Comparison of ENCODE assay signal across 1 cellular context in genomic region chr17:78137392-78138203, GRCh38.
A peak's percentile ranks its signal among the peaks of the same experiment; 100 is the strongest.
TF ChIP-seq lines count a peak whose summit lies in the region.

No MANE protein-coding gene starts in this region.

TF ChIP-seq in GM12878, 131 proteins besides CTCF, POLR2A, EP300 and RAD21 (continues in another document):
- TF ChIP-seq RAD51 (IDR thresholded peaks at IDR 0.05) (no peak), SIN3A (IDR thresholded peaks at IDR 0.05; ENCODE audit: low read depth, low read length) (no peak), SMAD5 (IDR thresholded peaks at IDR 0.05; ENCODE audit: low read depth) (no peak; the same call in 1 of the 2 replicates), POLR2AphosphoS5 (IDR thresholded peaks at IDR 0.05; ENCODE audit: low read length) (no peak), YY1 (IDR thresholded peaks at IDR 0.05; ENCODE audit: low read depth, low read length) (0 out of 2 replicates have a peak, but pooled peaks have one; percentile 18), SP1 (IDR thresholded peaks at IDR 0.05; ENCODE audit: low read depth, low read length) (no peak), SKIL (IDR thresholded peaks at IDR 0.05; ENCODE audit: low read depth, poor library complexity, severe bottlenecking) (no peak), USF2 (IDR thresholded peaks at IDR 0.05; ENCODE audit: borderline replicate concordance, low read depth, low read length) (no peak), GABPA (IDR thresholded peaks at IDR 0.05; ENCODE audit: low read depth) (no peak), RELA (IDR thresholded peaks at IDR 0.05; ENCODE audit: borderline replicate concordance, partially characterized antibody) (peak; percentile 5), HDAC6 (IDR thresholded peaks at IDR 0.05; ENCODE audit: unreplicated experiment) (no peak), CREB1 (IDR thresholded peaks at IDR 0.05; ENCODE audit: low read depth) (no peak), NBN (IDR thresholded peaks at IDR 0.05) (0 out of 2 replicates have a peak, but pooled peaks have one; percentile 42), IRF4 (IDR thresholded peaks at IDR 0.05; ENCODE audit: low read depth, low read length) (no peak), BCLAF1 (IDR thresholded peaks at IDR 0.05) (no peak), CHD2 (IDR thresholded peaks at IDR 0.05; ENCODE audit: borderline replicate concordance, low read depth, low read length) (no peak), EZH2 (IDR thresholded peaks at IDR 0.05; ENCODE audit: borderline replicate concordance, control insufficient read depth, low read depth, low read length) (no peak), MYC (IDR thresholded peaks at IDR 0.05; ENCODE audit: insufficient read depth, insufficient read length, insufficient replicate concordance, low read length, severe bottlenecking) (peak; percentile 72), EED (IDR thresholded peaks at IDR 0.05; ENCODE audit: low read depth) (no peak), WRNIP1 (IDR thresholded peaks at IDR 0.05; ENCODE audit: borderline replicate concordance, low read depth, low read length) (no peak), STAT1 (conservative IDR thresholded peaks at IDR 0.05) (no peak), KDM1A (IDR thresholded peaks at IDR 0.05; ENCODE audit: borderline replicate concordance) (no peak), GATAD2B (conservative IDR thresholded peaks at IDR 0.05; ENCODE audit: low read depth) (peak; percentile 60; the same call in 1 of the 2 replicates), NRF1 (conservative IDR thresholded peaks at IDR 0.05; ENCODE audit: low read depth, low read length) (no peak), ZBTB33 (IDR thresholded peaks at IDR 0.05) (peak; percentile 87), TARDBP (IDR thresholded peaks at IDR 0.05; ENCODE audit: borderline replicate concordance) (no peak), E4F1 (IDR thresholded peaks at IDR 0.05; ENCODE audit: borderline replicate concordance, partially characterized antibody) (no peak), IKZF1 (conservative IDR thresholded peaks at IDR 0.05) (peak; percentile 51; the same call in 1 of the 2 replicates), MTA2 (IDR thresholded peaks at IDR 0.05; ENCODE audit: low read depth) (no peak), CHD1 (IDR thresholded peaks at IDR 0.05; ENCODE audit: low read depth, low read length) (no peak), CBX5 (IDR thresholded peaks at IDR 0.05; ENCODE audit: low read depth) (no peak), HCFC1 (IDR thresholded peaks at IDR 0.05; ENCODE audit: low read length) (no peak), TAF1 (IDR thresholded peaks at IDR 0.05; ENCODE audit: borderline replicate concordance, low read depth, low read length) (no peak), TCF12 (IDR thresholded peaks at IDR 0.05; ENCODE audit: low read depth, low read length) (no peak), ZNF274 (IDR thresholded peaks at IDR 0.05; ENCODE audit: insufficient read depth, insufficient read length) (no peak), NFXL1 (IDR thresholded peaks at IDR 0.05; ENCODE audit: borderline replicate concordance) (no peak), USF1 (IDR thresholded peaks at IDR 0.05; ENCODE audit: borderline replicate concordance, extremely low read length, insufficient read depth, low read depth, low read length) (no peak), TCF3 (IDR thresholded peaks at IDR 0.05; ENCODE audit: borderline replicate concordance, insufficient read depth, low read depth, low read length) (0 out of 2 replicates have a peak, but pooled peaks have one; percentile 22), ZNF217 (IDR thresholded peaks at IDR 0.05) (peak; percentile 95), HDAC2 (IDR thresholded peaks at IDR 0.05) (no peak), CBX3 (IDR thresholded peaks at IDR 0.05; ENCODE audit: borderline replicate concordance, low read depth) (no peak), SREBF1 (IDR thresholded peaks at IDR 0.05; ENCODE audit: low read length) (no peak), SUPT20H (IDR thresholded peaks at IDR 0.05; ENCODE audit: borderline replicate concordance, control insufficient read depth, low read depth, low read length) (no peak), NFIC (IDR thresholded peaks at IDR 0.05; ENCODE audit: low read depth, low read length) (no peak), LARP7 (IDR thresholded peaks at IDR 0.05) (no peak; the same call in 1 of the 2 replicates), RCOR1 (conservative IDR thresholded peaks at IDR 0.05; ENCODE audit: low read depth, low read length) (no peak)
- TF ChIP-seq, protein P1, sequence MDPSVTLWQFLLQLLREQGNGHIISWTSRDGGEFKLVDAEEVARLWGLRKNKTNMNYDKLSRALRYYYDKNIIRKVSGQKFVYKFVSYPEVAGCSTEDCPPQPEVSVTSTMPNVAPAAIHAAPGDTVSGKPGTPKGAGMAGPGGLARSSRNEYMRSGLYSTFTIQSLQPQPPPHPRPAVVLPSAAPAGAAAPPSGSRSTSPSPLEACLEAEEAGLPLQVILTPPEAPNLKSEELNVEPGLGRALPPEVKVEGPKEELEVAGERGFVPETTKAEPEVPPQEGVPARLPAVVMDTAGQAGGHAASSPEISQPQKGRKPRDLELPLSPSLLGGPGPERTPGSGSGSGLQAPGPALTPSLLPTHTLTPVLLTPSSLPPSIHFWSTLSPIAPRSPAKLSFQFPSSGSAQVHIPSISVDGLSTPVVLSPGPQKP (IDR thresholded peaks at IDR 0.05; ENCODE audit: low read depth, low read length) = no peak
- TF ChIP-seq, protein P2, sequence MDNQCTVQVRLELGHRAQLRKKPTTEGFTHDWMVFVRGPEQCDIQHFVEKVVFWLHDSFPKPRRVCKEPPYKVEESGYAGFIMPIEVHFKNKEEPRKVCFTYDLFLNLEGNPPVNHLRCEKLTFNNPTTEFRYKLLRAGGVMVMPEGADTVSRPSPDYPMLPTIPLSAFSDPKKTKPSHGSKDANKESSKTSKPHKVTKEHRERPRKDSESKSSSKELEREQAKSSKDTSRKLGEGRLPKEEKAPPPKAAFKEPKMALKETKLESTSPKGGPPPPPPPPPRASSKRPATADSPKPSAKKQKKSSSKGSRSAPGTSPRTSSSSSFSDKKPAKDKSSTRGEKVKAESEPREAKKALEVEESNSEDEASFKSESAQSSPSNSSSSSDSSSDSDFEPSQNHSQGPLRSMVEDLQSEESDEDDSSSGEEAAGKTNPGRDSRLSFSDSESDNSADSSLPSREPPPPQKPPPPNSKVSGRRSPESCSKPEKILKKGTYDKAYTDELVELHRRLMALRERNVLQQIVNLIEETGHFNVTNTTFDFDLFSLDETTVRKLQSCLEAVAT (IDR thresholded peaks at IDR 0.05) = no peak
- TF ChIP-seq, protein P3, sequence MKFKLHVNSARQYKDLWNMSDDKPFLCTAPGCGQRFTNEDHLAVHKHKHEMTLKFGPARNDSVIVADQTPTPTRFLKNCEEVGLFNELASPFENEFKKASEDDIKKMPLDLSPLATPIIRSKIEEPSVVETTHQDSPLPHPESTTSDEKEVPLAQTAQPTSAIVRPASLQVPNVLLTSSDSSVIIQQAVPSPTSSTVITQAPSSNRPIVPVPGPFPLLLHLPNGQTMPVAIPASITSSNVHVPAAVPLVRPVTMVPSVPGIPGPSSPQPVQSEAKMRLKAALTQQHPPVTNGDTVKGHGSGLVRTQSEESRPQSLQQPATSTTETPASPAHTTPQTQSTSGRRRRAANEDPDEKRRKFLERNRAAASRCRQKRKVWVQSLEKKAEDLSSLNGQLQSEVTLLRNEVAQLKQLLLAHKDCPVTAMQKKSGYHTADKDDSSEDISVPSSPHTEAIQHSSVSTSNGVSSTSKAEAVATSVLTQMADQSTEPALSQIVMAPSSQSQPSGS (IDR thresholded peaks at IDR 0.05; ENCODE audit: low read length) = no peak
- TF ChIP-seq, protein P4, sequence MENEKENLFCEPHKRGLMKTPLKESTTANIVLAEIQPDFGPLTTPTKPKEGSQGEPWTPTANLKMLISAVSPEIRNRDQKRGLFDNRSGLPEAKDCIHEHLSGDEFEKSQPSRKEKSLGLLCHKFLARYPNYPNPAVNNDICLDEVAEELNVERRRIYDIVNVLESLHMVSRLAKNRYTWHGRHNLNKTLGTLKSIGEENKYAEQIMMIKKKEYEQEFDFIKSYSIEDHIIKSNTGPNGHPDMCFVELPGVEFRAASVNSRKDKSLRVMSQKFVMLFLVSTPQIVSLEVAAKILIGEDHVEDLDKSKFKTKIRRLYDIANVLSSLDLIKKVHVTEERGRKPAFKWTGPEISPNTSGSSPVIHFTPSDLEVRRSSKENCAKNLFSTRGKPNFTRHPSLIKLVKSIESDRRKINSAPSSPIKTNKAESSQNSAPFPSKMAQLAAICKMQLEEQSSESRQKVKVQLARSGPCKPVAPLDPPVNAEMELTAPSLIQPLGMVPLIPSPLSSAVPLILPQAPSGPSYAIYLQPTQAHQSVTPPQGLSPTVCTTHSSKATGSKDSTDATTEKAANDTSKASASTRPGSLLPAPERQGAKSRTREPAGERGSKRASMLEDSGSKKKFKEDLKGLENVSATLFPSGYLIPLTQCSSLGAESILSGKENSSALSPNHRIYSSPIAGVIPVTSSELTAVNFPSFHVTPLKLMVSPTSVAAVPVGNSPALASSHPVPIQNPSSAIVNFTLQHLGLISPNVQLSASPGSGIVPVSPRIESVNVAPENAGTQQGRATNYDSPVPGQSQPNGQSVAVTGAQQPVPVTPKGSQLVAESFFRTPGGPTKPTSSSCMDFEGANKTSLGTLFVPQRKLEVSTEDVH (IDR thresholded peaks at IDR 0.05; ENCODE audit: low read depth, partially characterized antibody) = no peak
